In the genomic region with DNA sequence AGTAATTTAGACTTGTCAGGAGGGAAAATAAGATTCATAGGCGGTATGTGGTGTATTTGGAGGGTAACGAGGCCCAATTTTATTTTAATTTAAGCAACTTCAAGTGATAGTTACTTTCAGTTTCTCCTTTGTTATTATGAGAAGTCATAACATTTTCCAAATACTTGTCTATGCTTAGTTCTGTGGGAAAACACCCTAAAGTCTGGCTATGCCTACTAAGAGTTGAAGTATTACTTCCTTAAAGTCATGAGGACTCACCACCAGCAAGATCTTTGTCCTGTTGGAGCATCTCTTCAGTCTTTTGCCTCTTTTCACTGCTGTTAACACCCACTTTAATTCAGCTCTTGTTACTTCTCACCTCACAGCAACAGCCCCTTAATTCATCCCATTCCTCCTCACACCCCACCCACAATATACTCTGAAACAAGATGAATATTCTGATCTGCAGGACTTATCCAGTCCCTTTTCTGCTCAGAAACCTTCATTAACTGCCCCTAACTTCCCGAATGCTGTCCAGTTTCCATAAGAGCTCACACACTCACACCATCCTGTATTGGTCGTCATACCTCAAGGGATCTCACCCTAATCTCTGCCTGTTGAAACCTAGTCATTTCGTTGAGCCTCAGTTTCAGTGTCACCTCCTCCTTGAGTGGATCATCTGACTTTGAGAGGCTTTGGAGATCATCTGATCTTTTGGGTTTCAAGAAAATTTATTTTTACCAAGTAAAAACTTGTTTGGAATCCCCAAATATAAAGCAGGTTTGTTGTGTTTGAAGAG, we compare ENCODE assay signal across 17 cellular contexts.
DNase-seq lines count a peak whose midpoint lies in the region; ATAC-seq, FAIRE-seq and TF ChIP-seq lines count a peak whose summit lies in the region.
"Had no signal": no experiment of that assay in that cellular context is flagged by ENCODE, and none has a peak within 500 bp of the region (broad histone marks: within the 10 kb centered on the region; RNA-seq: fewer than 3 reads in every experiment).

No MANE protein-coding gene starts in this region.

- TF ChIP-seq CTCF in GM06990 (IDR thresholded peaks at IDR 0.05; ENCODE audit: insufficient read depth, low read length, poor library complexity, severe bottlenecking), result no peak
- TF ChIP-seq CTCF in IMR-90 (conservative IDR thresholded peaks at IDR 0.05; ENCODE audit: low read depth, low read length), result no peak
- TF ChIP-seq CTCF in fibroblast of the aortic adventitia (IDR thresholded peaks at IDR 0.05; ENCODE audit: insufficient read depth, low read length), result no peak
- no peak for TF ChIP-seq CTCF in uterus (IDR thresholded peaks at IDR 0.05)

- intact Hi-C loops in IMR-90 (cut with micrococcal nuclease) (no loop called here), uterus (cut with DNase I; ENCODE audit: low total_unique reads) (no loop called here)

- no peaks in the 10 kb centered on the region for H3K27me3 ChIP-seq in GM06990 (replicated peaks; ENCODE audit: control insufficient read depth, insufficient read depth, low read length)
- H3K27me3 ChIP-seq in IMR-90 (ENCODE audit: control insufficient read depth, insufficient read depth, low read length), result no peaks in the 10 kb centered on the region
- H3K27me3 ChIP-seq in uterus, result no peaks in the 10 kb centered on the region
- H3K27me3 ChIP-seq: BLaER1, brain microvascular endothelial cell had no signal

- POLR2A ChIA-PET in IMR-90 (lab: Charles Lee; ENCODE audit: unreplicated experiment), result no interaction called here

- H3K4me3 ChIP-seq in GM06990 (replicated peaks; ENCODE audit: low read depth, low read length) (no peak overlapping the region), IMR-90 (ENCODE audit: insufficient read depth, low read depth, low read length) (no peak overlapping the region), fibroblast of the aortic adventitia (ENCODE audit: low read depth, low read length) (no peak overlapping the region), uterus (no peak overlapping the region)
- H3K4me3 ChIP-seq: BLaER1 had no signal

- H3K56ac ChIP-seq in IMR-90 (ENCODE audit: extremely low read depth, insufficient read depth, low read length), result no peak overlapping the region

- dilution Hi-C loops in IMR-90 (cut with HindIII; ENCODE audit: low sequenced_read_pairs, unreplicated experiment), result no loop called here

- H3K18ac ChIP-seq in IMR-90 (ENCODE audit: low read depth, low read length), result no peak overlapping the region

- H3K14ac ChIP-seq in IMR-90 (replicated peaks; ENCODE audit: low read depth, low read length), result no peak overlapping the region

- CTCF ChIA-PET in IMR-90 (lab: Yijun Ruan, JAX), result no interaction called here

- H3K9me1 ChIP-seq in IMR-90 (ENCODE audit: insufficient read depth, low read length), result no peaks in the 10 kb centered on the region

- H3K4ac ChIP-seq in IMR-90 (ENCODE audit: low read depth, low read length), result no peak overlapping the region

- no peak overlapping the region for H4K91ac ChIP-seq in IMR-90 (ENCODE audit: insufficient read depth, low read depth, low read length)

- no peak for TF ChIP-seq RAD21 in IMR-90 (IDR thresholded peaks at IDR 0.05; ENCODE audit: low read length)

- H2BK5ac ChIP-seq in IMR-90 (ENCODE audit: low read depth, low read length, poor library complexity, severe bottlenecking), result no peak overlapping the region

- no peaks in the 10 kb centered on the region for H3K79me1 ChIP-seq in IMR-90 (ENCODE audit: low read depth in 1 of 2, low read length in 2 of 2)

- TF ChIP-seq POLR2A in IMR-90 (IDR thresholded peaks at IDR 0.05; ENCODE audit: low read depth, low read length) (no peak), uterus (IDR thresholded peaks at IDR 0.05) (no peak)

- no peak overlapping the region for H2AFZ ChIP-seq in IMR-90 (replicated peaks; ENCODE audit: low read length, poor library complexity)

- H4K8ac ChIP-seq in IMR-90 (ENCODE audit: low read depth in 2 of 2, low read length in 2 of 2), result no peak overlapping the region

- H2BK15ac ChIP-seq in IMR-90 (ENCODE audit: low read depth, low read length), result no peak overlapping the region

- H3K23ac ChIP-seq in IMR-90 (ENCODE audit: low read depth, low read length), result no peak overlapping the region

- no peak for ATAC-seq in IMR-90 (ENCODE audit: low read depth)
- ATAC-seq: HCT116, left ventricle myocardium superior had no signal

- H3K9me3 ChIP-seq in IMR-90 (ENCODE audit: control insufficient read depth, insufficient read depth, low read length) (no peaks in the 10 kb centered on the region), uterus (no peaks in the 10 kb centered on the region)
- H3K9me3 ChIP-seq: BLaER1 had no signal

- no peaks in the 10 kb centered on the region for H4K20me1 ChIP-seq in IMR-90 (ENCODE audit: insufficient read depth, low read length)
- H4K20me1 ChIP-seq: BLaER1 had no signal

- 20% methylated on average over 1 of the region's 5 CpGs; no CpG with 5 or more reads in 1 of the 2 experiments for WGBS in IMR-90 (ENCODE audit: extremely low coverage in 2 of 2, insufficient read length in 1 of 2), 2 experiments

- no peak overlapping the region for H2BK120ac ChIP-seq in IMR-90 (ENCODE audit: low read depth, low read length)

- H3K9ac ChIP-seq in IMR-90 (ENCODE audit: low read depth, low read length), result no peak overlapping the region
- H3K9ac ChIP-seq: BLaER1 had no signal

- DNase-seq in GM06990 (ENCODE audit: extremely low read depth, insufficient read length) (peak; percentile 9), GM18507 (ENCODE audit: extremely low spot score, insufficient read length, low read depth) (no peak), IMR-90 (peak; percentile 0), fibroblast of the aortic adventitia (ENCODE audit: low read depth) (peak; percentile 22), uterus (no peak), NCI-H2081 (lab: John Stamatoyannopoulos, UW) (no peak), GM03348 (ENCODE audit: low spot score) (no peak)
- DNase-seq: activated CD4-positive, CD25-positive, alpha-beta regulatory T cell treated with anti-CD3 and anti-CD28 coated beads, Interleukin-2, amount 50 U/mL, for 72 hours; brain microvascular endothelial cell; effector CD8-positive, alpha-beta T cell; Karpas-422; left ventricle myocardium superior; NCI-H146; NCI-H510A treated with DMSO at 0.1 percent for 48 hours; stimulated activated CD4-positive, alpha-beta T cell treated with anti-CD3 and anti-CD28 coated beads, Interleukin-12 subunit alpha, Interleukin-12 subunit beta, amount 100 ng/mL, for 4 hours had no signal

- no peak overlapping the region for H4K5ac ChIP-seq in IMR-90 (ENCODE audit: low read depth, low read length)

- H3K4me2 ChIP-seq in IMR-90 (ENCODE audit: low read depth, low read length), result no peak overlapping the region
- H3K4me2 ChIP-seq: BLaER1 had no signal

- H2BK20ac ChIP-seq in IMR-90 (ENCODE audit: low read depth, low read length), result no peak overlapping the region

- peak; percentile 9 for FAIRE-seq in GM18507 (lab: Jason Lieb, UNC)

- no peak overlapping the region for H2AK9ac ChIP-seq in IMR-90 (replicated peaks; ENCODE audit: low read depth, low read length, poor library complexity)

- no peak overlapping the region for H3K27ac ChIP-seq in IMR-90 (ENCODE audit: insufficient read depth, low read length)
- no peak overlapping the region for H3K27ac ChIP-seq in uterus
- H3K27ac ChIP-seq: BLaER1, brain microvascular endothelial cell had no signal

- H3K36me3 ChIP-seq in GM06990 (ENCODE audit: control insufficient read depth, insufficient read depth, low read length) (no peaks in the 10 kb centered on the region), IMR-90 (ENCODE audit: control insufficient read depth, insufficient read depth, low read length) (no peaks in the 10 kb centered on the region), uterus (no peaks in the 10 kb centered on the region)
- H3K36me3 ChIP-seq: BLaER1, brain microvascular endothelial cell had no signal

- H3K4me1 ChIP-seq in IMR-90 (ENCODE audit: control insufficient read depth, insufficient read depth, low read length) (no peaks in the 10 kb centered on the region), uterus (no peaks in the 10 kb centered on the region)
- H3K4me1 ChIP-seq: BLaER1 had no signal

- no TSS peak for BruUV-seq in IMR-90 (replicated peaks; lab: Mats Ljungman, UMichigan)

- in situ Hi-C loops in IMR-90 (cut with MboI; ENCODE audit: low sequenced_read_pairs), result no loop called here

- no peak overlapping the region for H2AK5ac ChIP-seq in IMR-90 (ENCODE audit: low read depth, low read length)

TF ChIP-seq in IMR-90, 13 proteins besides CTCF, POLR2A, EP300 and RAD21 (continues in another document):
- TF ChIP-seq CEBPB (IDR thresholded peaks at IDR 0.05; ENCODE audit: low read depth, low read length) (no peak), BHLHE40 (IDR thresholded peaks at IDR 0.05; ENCODE audit: low read depth, low read length) (no peak), SMC3 (IDR thresholded peaks at IDR 0.05; ENCODE audit: low read depth, low read length) (no peak), CHD1 (IDR thresholded peaks at IDR 0.05; ENCODE audit: low read depth, low read length) (no peak), RFX5 (IDR thresholded peaks at IDR 0.05; ENCODE audit: low read depth, low read length) (no peak), MXI1 (IDR thresholded peaks at IDR 0.05; ENCODE audit: borderline replicate concordance, low read depth, low read length) (no peak), FOS (IDR thresholded peaks at IDR 0.05; ENCODE audit: low read depth, low read length) (no peak), MAZ (IDR thresholded peaks at IDR 0.05; ENCODE audit: borderline replicate concordance, low read depth, low read length) (no peak), NFE2L2 (IDR thresholded peaks at IDR 0.05; ENCODE audit: low read depth, low read length) (no peak), RCOR1 (IDR thresholded peaks at IDR 0.05; ENCODE audit: insufficient replicate concordance, low read length) (no peak)
- TF ChIP-seq, protein P1, sequence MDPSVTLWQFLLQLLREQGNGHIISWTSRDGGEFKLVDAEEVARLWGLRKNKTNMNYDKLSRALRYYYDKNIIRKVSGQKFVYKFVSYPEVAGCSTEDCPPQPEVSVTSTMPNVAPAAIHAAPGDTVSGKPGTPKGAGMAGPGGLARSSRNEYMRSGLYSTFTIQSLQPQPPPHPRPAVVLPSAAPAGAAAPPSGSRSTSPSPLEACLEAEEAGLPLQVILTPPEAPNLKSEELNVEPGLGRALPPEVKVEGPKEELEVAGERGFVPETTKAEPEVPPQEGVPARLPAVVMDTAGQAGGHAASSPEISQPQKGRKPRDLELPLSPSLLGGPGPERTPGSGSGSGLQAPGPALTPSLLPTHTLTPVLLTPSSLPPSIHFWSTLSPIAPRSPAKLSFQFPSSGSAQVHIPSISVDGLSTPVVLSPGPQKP (IDR thresholded peaks at IDR 0.05; ENCODE audit: borderline replicate concordance, low read depth, low read length), result no peak
- TF ChIP-seq, protein P2, sequence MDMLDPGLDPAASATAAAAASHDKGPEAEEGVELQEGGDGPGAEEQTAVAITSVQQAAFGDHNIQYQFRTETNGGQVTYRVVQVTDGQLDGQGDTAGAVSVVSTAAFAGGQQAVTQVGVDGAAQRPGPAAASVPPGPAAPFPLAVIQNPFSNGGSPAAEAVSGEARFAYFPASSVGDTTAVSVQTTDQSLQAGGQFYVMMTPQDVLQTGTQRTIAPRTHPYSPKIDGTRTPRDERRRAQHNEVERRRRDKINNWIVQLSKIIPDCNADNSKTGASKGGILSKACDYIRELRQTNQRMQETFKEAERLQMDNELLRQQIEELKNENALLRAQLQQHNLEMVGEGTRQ (IDR thresholded peaks at IDR 0.05; ENCODE audit: low read depth, low read length), result no peak

Comparison
In these comparisons a context has a peak if more than half of its experiments do, and no peak if none do; other contexts are left out.
1. DNase-seq: peak in GM06990 (single experiment), IMR-90 (single experiment) and fibroblast of the aortic adventitia (single experiment); none in GM18507 (single experiment), uterus (0 of 2), NCI-H2081 (0 of 2) and GM03348 (single experiment).